In genomic region chr6:33384581-33385020, GRCh38 we compare ENCODE assay signal across 9 cellular contexts. TPM values are rescaled to one million over a fixed set of nuclear protein-coding genes. Genes with fewer than 3 reads are reported as not detected.
DNase-seq lines count a peak whose midpoint lies in the region; ATAC-seq and TF ChIP-seq lines count a peak whose summit lies in the region.
"Had no signal": no experiment of that assay in that cellular context is flagged by ENCODE, and none has a peak within 500 bp of the region (broad histone marks: within the 10 kb centered on the region; RNA-seq: fewer than 3 reads in every experiment).

No MANE protein-coding gene starts in this region.

- no peaks in the 10 kb centered on the region for H3K9me3 ChIP-seq in Panc1 (ENCODE audit: control insufficient read depth, insufficient read depth, low read depth, low read length)

- no peaks in the 10 kb centered on the region for H3K36me3 ChIP-seq in Panc1 (ENCODE audit: control insufficient read depth, insufficient read depth, low read length)

- DNase-seq in G401 (ENCODE audit: low spot score) (peak; percentile 27), Panc1 (ENCODE audit: low read depth, low spot score) (no peak), fibroblast of peridontal ligament (ENCODE audit: extremely low read depth) (peak; percentile 89), putamen (ENCODE audit: low spot score) (peak; percentile 8), NCI-H146 (lab: John Stamatoyannopoulos, UW) (no peak), amygdala (lab: John Stamatoyannopoulos, UW) (no peak)
- DNase-seq: activated CD4-positive, alpha-beta T cell treated with anti-CD3 and anti-CD28 coated beads, Interleukin-2, amount 50 U/mL, for 48 hours had no signal

- in situ Hi-C loops in G401 (cut with HindIII; ENCODE audit: low sequenced_read_pairs), result no loop called here
- in situ Hi-C loops in Panc1 (cut with HindIII; ENCODE audit: low pct_unique_long_range_greater_than_20kb, low sequenced_read_pairs), result no loop called here

- TF ChIP-seq CTCF in Panc1 (IDR thresholded peaks at IDR 0.05), result peak; percentile 75

- H3K4me3 ChIP-seq in Panc1 (ENCODE audit: low read depth in 2 of 2, low read length in 2 of 2), result no peak overlapping the region

- H3K27ac ChIP-seq in Panc1 (ENCODE audit: low read length), result no peak overlapping the region

- peak; percentile 85 for ATAC-seq in Panc1
- ATAC-seq in HG02840 (IDR thresholded peaks at IDR 0.05; ENCODE audit: low FRiP score, unreplicated experiment), result no peak
- no peak for ATAC-seq in GM18502 (IDR thresholded peaks at IDR 0.05; ENCODE audit: poor library complexity, unreplicated experiment)

- POLR2A ChIA-PET in Panc1 (lab: Charles Lee), result interaction anchor here (0.6 to 0.7 kb wide), 3 partner anchors 16 to 413 kb away, joined by 3 to 5 read pairs (median 5); no protein-coding TSS in a partner anchor

- BruUV-seq in Panc1 (replicated peaks; lab: Mats Ljungman, UMichigan), result no TSS peak

- H3K4me1 ChIP-seq in Panc1 (ENCODE audit: control insufficient read depth, insufficient read depth, low read length), result no peaks in the 10 kb centered on the region

- CTCF ChIA-PET in Panc1 (lab: Charles Lee), result no interaction called here

- intact Hi-C loops in Panc1 (cut with micrococcal nuclease; ENCODE audit: unreplicated experiment), result no loop called here

- no peaks in the 10 kb centered on the region for H3K27me3 ChIP-seq in Panc1 (ENCODE audit: control insufficient read depth, insufficient read depth, low read length)

RNA-seq across cellular contexts. Expression of gene KIFC1, which starts 7.0 kb away (rescaled TPM):
- total RNA-seq in G401 (2014; rRNA removed; shearing (Covaris generic)), result 98.5 and 123 TPM in 2 replicates
- total RNA-seq in Panc1 (2021; ENCODE audit: unreplicated experiment), result 81.8 TPM
- polyA plus RNA-seq in Panc1 (2012; ENCODE audit: insufficient read length), result 42.1 TPM

RNA-seq across cellular contexts. Expression of gene PHF1, which starts 26.2 kb away (rescaled TPM):
- 26.0 and 38.0 TPM in 2 replicates for total RNA-seq in G401 (2014; rRNA removed; shearing (Covaris generic))
- total RNA-seq in Panc1 (2021; ENCODE audit: unreplicated experiment), result 51.6 TPM
- 50.3 TPM for polyA plus RNA-seq in Panc1 (2012; ENCODE audit: insufficient read length)

RNA-seq across cellular contexts. Expression of gene CUTA, which starts 33.3 kb away (rescaled TPM):
- total RNA-seq in G401 (2014; rRNA removed; shearing (Covaris generic)), result 304 and 376 TPM in 2 replicates
- 338 TPM for total RNA-seq in Panc1 (2021; ENCODE audit: unreplicated experiment)
- polyA plus RNA-seq in Panc1 (2012; ENCODE audit: insufficient read length), result 397 TPM

RNA-seq across cellular contexts. Expression of gene SYNGAP1, which starts 35.3 kb away (rescaled TPM):
- total RNA-seq in G401 (2014; rRNA removed; shearing (Covaris generic)), result 4.0 and 7.4 TPM in 2 replicates
- total RNA-seq in Panc1 (2021; ENCODE audit: unreplicated experiment), result 29.0 TPM
- 34.5 TPM for polyA plus RNA-seq in Panc1 (2012; ENCODE audit: insufficient read length)

Comparison
In these comparisons a context has a peak if more than half of its experiments do, and no peak if none do; other contexts are left out.
1. DNase-seq: peak in G401 (single experiment), fibroblast of peridontal ligament (single experiment) and putamen (single experiment); none in Panc1 (single experiment), NCI-H146 (single experiment) and amygdala (0 of 56).